Comparison of ENCODE assay signal across 2 cellular contexts in genomic region chr1:161166669-161167548, GRCh38.
TF ChIP-seq lines count a peak whose summit lies in the region.

No MANE protein-coding gene starts in this region.

TF ChIP-seq in GM23338, 12 proteins besides CTCF, POLR2A, EP300 and RAD21:
- TF ChIP-seq POLR2AphosphoS5 (IDR thresholded peaks at IDR 0.05; ENCODE audit: low read depth) (no peak), ZNF331 (CRISPR knock-in tag; IDR thresholded peaks at IDR 0.05; ENCODE audit: low read depth) (no peak), ZNF462 (CRISPR knock-in tag; IDR thresholded peaks at IDR 0.05) (no peak), STAT1 (IDR thresholded peaks at IDR 0.05; ENCODE audit: unreplicated experiment) (no peak), ZNF114 (CRISPR knock-in tag; IDR thresholded peaks at IDR 0.05) (no peak), EZH2 (IDR thresholded peaks at IDR 0.05; ENCODE audit: low read depth, unreplicated experiment) (no peak), NANOG (IDR thresholded peaks at IDR 0.05; ENCODE audit: borderline replicate concordance) (no peak), ETS1 (IDR thresholded peaks at IDR 0.05) (no peak), EZH2phosphoT487 (IDR thresholded peaks at IDR 0.05; ENCODE audit: unreplicated experiment) (no peak), REST (IDR thresholded peaks at IDR 0.05; ENCODE audit: unreplicated experiment) (no peak), JUNB (IDR thresholded peaks at IDR 0.05; ENCODE audit: unreplicated experiment) (no peak), CREB1 (CRISPR knock-in tag; IDR thresholded peaks at IDR 0.05; ENCODE audit: low read depth) (no peak)

TF ChIP-seq in H1, 55 proteins besides CTCF, POLR2A, EP300 and RAD21:
- TF ChIP-seq TAF7 (optimal IDR thresholded peaks at IDR 0.05; ENCODE audit: borderline replicate concordance, low read depth, low read length) (peak; percentile 13), PHF8 (conservative IDR thresholded peaks at IDR 0.05; ENCODE audit: low read depth, low read length) (0 out of 2 replicates have a peak, but pooled peaks have one; percentile 15), MAX (IDR thresholded peaks at IDR 0.05) (peak; percentile 44), KDM5A (IDR thresholded peaks at IDR 0.05; ENCODE audit: low read length) (no peak)
